ENCODE assay signal across 1 cellular context in genomic region chr12:49282302-49282701, GRCh38.
A peak's percentile ranks its signal among the peaks of the same experiment; 100 is the strongest.
TF ChIP-seq lines count a peak whose summit lies in the region.

No MANE protein-coding gene starts in this region.

TF ChIP-seq in HEK293, 187 proteins besides CTCF, POLR2A, EP300 and RAD21 (continued from another document):
- TF ChIP-seq, protein P1, sequence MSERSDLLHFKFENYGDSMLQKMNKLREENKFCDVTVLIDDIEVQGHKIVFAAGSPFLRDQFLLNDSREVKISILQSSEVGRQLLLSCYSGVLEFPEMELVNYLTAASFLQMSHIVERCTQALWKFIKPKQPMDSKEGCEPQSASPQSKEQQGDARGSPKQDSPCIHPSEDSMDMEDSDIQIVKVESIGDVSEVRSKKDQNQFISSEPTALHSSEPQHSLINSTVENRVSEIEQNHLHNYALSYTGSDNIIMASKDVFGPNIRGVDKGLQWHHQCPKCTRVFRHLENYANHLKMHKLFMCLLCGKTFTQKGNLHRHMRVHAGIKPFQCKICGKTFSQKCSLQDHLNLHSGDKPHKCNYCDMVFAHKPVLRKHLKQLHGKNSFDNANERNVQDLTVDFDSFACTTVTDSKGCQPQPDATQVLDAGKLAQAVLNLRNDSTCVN (tag by site-specific recombination; optimal IDR thresholded peaks at IDR 0.05) = peak; percentile 5
- TF ChIP-seq ZBTB7A (tag by site-specific recombination; IDR thresholded peaks at IDR 0.05; ENCODE audit: low read depth) (no peak), ZEB2 (tag by site-specific recombination; IDR thresholded peaks at IDR 0.05) (no peak), EGR2 (tag by site-specific recombination; IDR thresholded peaks at IDR 0.05; ENCODE audit: low read depth) (no peak), ZNF133 (tag by site-specific recombination; IDR thresholded peaks at IDR 0.05) (0 out of 2 replicates have a peak, but pooled peaks have one; percentile 14), ZNF76 (tag by site-specific recombination; IDR thresholded peaks at IDR 0.05; ENCODE audit: borderline replicate concordance, low read depth) (no peak), ZNF768 (tag by site-specific recombination; IDR thresholded peaks at IDR 0.05) (no peak), ZNF549 (tag by site-specific recombination; IDR thresholded peaks at IDR 0.05) (no peak), ZSCAN30 (tag by site-specific recombination; IDR thresholded peaks at IDR 0.05) (no peak), ZSCAN5A (tag by site-specific recombination; IDR thresholded peaks at IDR 0.05) (no peak), ZNF148 (tag by site-specific recombination; IDR thresholded peaks at IDR 0.05; ENCODE audit: borderline replicate concordance) (no peak), ZNF558 (tag by site-specific recombination; IDR thresholded peaks at IDR 0.05) (no peak), OSR2 (tag by site-specific recombination; IDR thresholded peaks at IDR 0.05) (no peak)
- TF ChIP-seq, protein P2, sequence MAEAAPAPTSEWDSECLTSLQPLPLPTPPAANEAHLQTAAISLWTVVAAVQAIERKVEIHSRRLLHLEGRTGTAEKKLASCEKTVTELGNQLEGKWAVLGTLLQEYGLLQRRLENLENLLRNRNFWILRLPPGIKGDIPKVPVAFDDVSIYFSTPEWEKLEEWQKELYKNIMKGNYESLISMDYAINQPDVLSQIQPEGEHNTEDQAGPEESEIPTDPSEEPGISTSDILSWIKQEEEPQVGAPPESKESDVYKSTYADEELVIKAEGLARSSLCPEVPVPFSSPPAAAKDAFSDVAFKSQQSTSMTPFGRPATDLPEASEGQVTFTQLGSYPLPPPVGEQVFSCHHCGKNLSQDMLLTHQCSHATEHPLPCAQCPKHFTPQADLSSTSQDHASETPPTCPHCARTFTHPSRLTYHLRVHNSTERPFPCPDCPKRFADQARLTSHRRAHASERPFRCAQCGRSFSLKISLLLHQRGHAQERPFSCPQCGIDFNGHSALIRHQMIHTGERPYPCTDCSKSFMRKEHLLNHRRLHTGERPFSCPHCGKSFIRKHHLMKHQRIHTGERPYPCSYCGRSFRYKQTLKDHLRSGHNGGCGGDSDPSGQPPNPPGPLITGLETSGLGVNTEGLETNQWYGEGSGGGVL (tag by site-specific recombination; IDR thresholded peaks at IDR 0.05) = peak; percentile 91
- TF ChIP-seq, protein P3, sequence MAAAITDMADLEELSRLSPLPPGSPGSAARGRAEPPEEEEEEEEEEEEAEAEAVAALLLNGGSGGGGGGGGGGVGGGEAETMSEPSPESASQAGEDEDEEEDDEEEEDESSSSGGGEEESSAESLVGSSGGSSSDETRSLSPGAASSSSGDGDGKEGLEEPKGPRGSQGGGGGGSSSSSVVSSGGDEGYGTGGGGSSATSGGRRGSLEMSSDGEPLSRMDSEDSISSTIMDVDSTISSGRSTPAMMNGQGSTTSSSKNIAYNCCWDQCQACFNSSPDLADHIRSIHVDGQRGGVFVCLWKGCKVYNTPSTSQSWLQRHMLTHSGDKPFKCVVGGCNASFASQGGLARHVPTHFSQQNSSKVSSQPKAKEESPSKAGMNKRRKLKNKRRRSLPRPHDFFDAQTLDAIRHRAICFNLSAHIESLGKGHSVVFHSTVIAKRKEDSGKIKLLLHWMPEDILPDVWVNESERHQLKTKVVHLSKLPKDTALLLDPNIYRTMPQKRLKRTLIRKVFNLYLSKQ (tag by site-specific recombination; IDR thresholded peaks at IDR 0.05; ENCODE audit: borderline replicate concordance) = no peak
- TF ChIP-seq, protein P4, sequence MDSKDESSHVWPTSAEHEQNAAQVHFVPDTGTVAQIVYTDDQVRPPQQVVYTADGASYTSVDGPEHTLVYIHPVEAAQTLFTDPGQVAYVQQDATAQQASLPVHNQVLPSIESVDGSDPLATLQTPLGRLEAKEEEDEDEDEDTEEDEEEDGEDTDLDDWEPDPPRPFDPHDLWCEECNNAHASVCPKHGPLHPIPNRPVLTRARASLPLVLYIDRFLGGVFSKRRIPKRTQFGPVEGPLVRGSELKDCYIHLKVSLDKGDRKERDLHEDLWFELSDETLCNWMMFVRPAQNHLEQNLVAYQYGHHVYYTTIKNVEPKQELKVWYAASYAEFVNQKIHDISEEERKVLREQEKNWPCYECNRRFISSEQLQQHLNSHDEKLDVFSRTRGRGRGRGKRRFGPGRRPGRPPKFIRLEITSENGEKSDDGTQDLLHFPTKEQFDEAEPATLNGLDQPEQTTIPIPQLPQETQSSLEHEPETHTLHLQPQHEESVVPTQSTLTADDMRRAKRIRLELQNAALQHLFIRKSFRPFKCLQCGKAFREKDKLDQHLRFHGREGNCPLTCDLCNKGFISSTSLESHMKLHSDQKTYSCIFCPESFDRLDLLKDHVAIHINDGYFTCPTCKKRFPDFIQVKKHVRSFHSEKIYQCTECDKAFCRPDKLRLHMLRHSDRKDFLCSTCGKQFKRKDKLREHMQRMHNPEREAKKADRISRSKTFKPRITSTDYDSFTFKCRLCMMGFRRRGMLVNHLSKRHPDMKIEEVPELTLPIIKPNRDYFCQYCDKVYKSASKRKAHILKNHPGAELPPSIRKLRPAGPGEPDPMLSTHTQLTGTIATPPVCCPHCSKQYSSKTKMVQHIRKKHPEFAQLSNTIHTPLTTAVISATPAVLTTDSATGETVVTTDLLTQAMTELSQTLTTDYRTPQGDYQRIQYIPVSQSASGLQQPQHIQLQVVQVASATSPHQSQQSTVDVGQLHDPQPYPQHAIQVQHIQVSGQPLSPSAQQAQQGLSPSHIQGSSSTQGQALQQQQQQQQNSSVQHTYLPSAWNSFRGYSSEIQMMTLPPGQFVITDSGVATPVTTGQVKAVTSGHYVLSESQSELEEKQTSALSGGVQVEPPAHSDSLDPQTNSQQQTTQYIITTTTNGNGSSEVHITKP (tag by site-specific recombination; IDR thresholded peaks at IDR 0.05) = peak; percentile 90
- TF ChIP-seq, protein P5, sequence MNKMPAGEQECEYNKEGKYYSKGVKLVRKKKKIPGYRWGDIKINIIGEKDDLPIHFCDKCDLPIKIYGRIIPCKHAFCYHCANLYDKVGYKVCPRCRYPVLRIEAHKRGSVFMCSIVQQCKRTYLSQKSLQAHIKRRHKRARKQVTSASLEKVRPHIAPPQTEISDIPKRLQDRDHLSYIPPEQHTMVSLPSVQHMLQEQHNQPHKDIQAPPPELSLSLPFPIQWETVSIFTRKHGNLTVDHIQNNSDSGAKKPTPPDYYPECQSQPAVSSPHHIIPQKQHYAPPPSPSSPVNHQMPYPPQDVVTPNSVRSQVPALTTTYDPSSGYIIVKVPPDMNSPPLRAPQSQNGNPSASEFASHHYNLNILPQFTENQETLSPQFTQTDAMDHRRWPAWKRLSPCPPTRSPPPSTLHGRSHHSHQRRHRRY (tag by site-specific recombination; IDR thresholded peaks at IDR 0.05) = no peak
TF ChIP-seq in HEK293: peak in this region for 6.
